In genomic region chr16:27906883-27907282, GRCh38 we compare ENCODE assay signal across 20 cellular contexts.
DNase-seq lines count a peak whose midpoint lies in the region; ATAC-seq, FAIRE-seq and TF ChIP-seq lines count a peak whose summit lies in the region.
"Had no signal": no experiment of that assay in that cellular context is flagged by ENCODE, and none has a peak within 500 bp of the region (broad histone marks: within the 10 kb centered on the region; RNA-seq: fewer than 3 reads in every experiment).

No MANE protein-coding gene starts in this region.

- no peak for TF ChIP-seq EP300 in GM12878 (IDR thresholded peaks at IDR 0.05; ENCODE audit: borderline replicate concordance in 1 of 2, control insufficient read depth in 1 of 2, low read depth in 2 of 2, low read length in 2 of 2)

- H2AK5ac ChIP-seq in IMR-90 (ENCODE audit: low read depth, low read length) (no peak overlapping the region), mesendoderm (ENCODE audit: low read length) (no peak overlapping the region)

- H3K4ac ChIP-seq in IMR-90 (ENCODE audit: low read depth, low read length) (no peak overlapping the region), mesendoderm (ENCODE audit: low read depth, low read length) (no peak overlapping the region)

- dilution Hi-C loops in IMR-90 (cut with HindIII; ENCODE audit: low sequenced_read_pairs, unreplicated experiment) = no loop called here

- POLR2A ChIA-PET in IMR-90 (lab: Charles Lee; ENCODE audit: unreplicated experiment) (no interaction called here), GM12878 (lab: Charles Lee) (no interaction called here)

- no peak for ATAC-seq in IMR-90 (ENCODE audit: low read depth)
- no peak for ATAC-seq in GM12878

- H3K79me2 ChIP-seq in GM12878 (ENCODE audit: control insufficient read depth, insufficient read depth, low read length) = no peaks in the 10 kb centered on the region
- no peaks in the 10 kb centered on the region for H3K79me2 ChIP-seq in mesendoderm (ENCODE audit: control insufficient read depth, insufficient read depth, low read length)

- no peak overlapping the region for H4K8ac ChIP-seq in IMR-90 (ENCODE audit: low read depth in 2 of 2, low read length in 2 of 2)
- H4K8ac ChIP-seq in mesendoderm (ENCODE audit: low read depth, low read length) = no peak overlapping the region

- TF ChIP-seq POLR2A in IMR-90 (IDR thresholded peaks at IDR 0.05; ENCODE audit: low read depth, low read length) = no peak
- TF ChIP-seq POLR2A in GM12878 (IDR thresholded peaks at IDR 0.05; ENCODE audit: low read depth, low read length) = no peak
- TF ChIP-seq POLR2A in thyroid gland (IDR thresholded peaks at IDR 0.05) = no peak

- H4K5ac ChIP-seq in IMR-90 (ENCODE audit: low read depth, low read length) = no peak overlapping the region
- H4K5ac ChIP-seq in mesendoderm (ENCODE audit: low read length) = no peak overlapping the region

- H3K4me1 ChIP-seq in IMR-90 (ENCODE audit: control insufficient read depth, insufficient read depth, low read length) = no peaks in the 10 kb centered on the region
- no peaks in the 10 kb centered on the region for H3K4me1 ChIP-seq in GM12878 (ENCODE audit: control insufficient read depth, insufficient read depth, low read length)
- no peaks in the 10 kb centered on the region for H3K4me1 ChIP-seq in mesendoderm (ENCODE audit: control insufficient read depth, low read depth, low read length)
- H3K4me1 ChIP-seq in thyroid gland = no peaks in the 10 kb centered on the region
- H3K4me1 ChIP-seq: BE2C had no signal

- no peak overlapping the region for H3K4me3 ChIP-seq in IMR-90 (ENCODE audit: insufficient read depth, low read depth, low read length)
- H3K4me3 ChIP-seq in GM12878 = no peak overlapping the region
- H3K4me3 ChIP-seq in mesendoderm (ENCODE audit: low read length) = no peak overlapping the region
- no peak overlapping the region for H3K4me3 ChIP-seq in thyroid gland (replicated peaks in 1 of 3)

- BruUV-seq in IMR-90 (replicated peaks; lab: Mats Ljungman, UMichigan) (no TSS peak), GM12878 (replicated peaks; lab: Mats Ljungman, UMichigan) (no TSS peak)

- H3K36me3 ChIP-seq in IMR-90 (ENCODE audit: control insufficient read depth, insufficient read depth, low read length) (no peaks in the 10 kb centered on the region), GM12878 (ENCODE audit: control insufficient read depth in 2 of 2, insufficient read depth in 2 of 2, low read length in 1 of 2) (no peaks in the 10 kb centered on the region), mesendoderm (ENCODE audit: control insufficient read depth, insufficient read depth, low read length) (no peaks in the 10 kb centered on the region), thyroid gland (no peaks in the 10 kb centered on the region)
- H3K36me3 ChIP-seq: BE2C had no signal

- H3K27ac ChIP-seq in IMR-90 (ENCODE audit: insufficient read depth, low read length) (no peak overlapping the region), GM12878 (ENCODE audit: control insufficient read depth, insufficient read depth) (no peak overlapping the region), mesendoderm (ENCODE audit: low read depth, low read length) (no peak overlapping the region), thyroid gland (no peak overlapping the region)
- H3K27ac ChIP-seq: 22Rv1, HL-60 had no signal

- H3K14ac ChIP-seq in IMR-90 (replicated peaks; ENCODE audit: low read depth, low read length) = no peak overlapping the region

- H2BK15ac ChIP-seq in IMR-90 (ENCODE audit: low read depth, low read length) = no peak overlapping the region
- H2BK15ac ChIP-seq in mesendoderm (replicated peaks; ENCODE audit: low read depth) = no peak overlapping the region

- H2AK9ac ChIP-seq in IMR-90 (replicated peaks; ENCODE audit: low read depth, low read length, poor library complexity) = no peak overlapping the region

- H3K18ac ChIP-seq in IMR-90 (ENCODE audit: low read depth, low read length) (no peak overlapping the region), mesendoderm (ENCODE audit: low read length) (no peak overlapping the region)

- H3K27ac Mint-ChIP-seq in T-helper 2 cell treated with Interferon-gamma antibody and Interleukin-4, amounts not matched to agents 5 μg/mL and 100 μg/mL, for 36 hours = no peak overlapping the region
- H3K27ac Mint-ChIP-seq: CD4-positive, CD25-positive, alpha-beta regulatory T cell had no signal

- no peaks in the 10 kb centered on the region for H3K36me3 Mint-ChIP-seq in T-helper 2 cell treated with Interferon-gamma antibody and Interleukin-4, amounts not matched to agents 5 μg/mL and 100 μg/mL, for 36 hours (ENCODE audit: low read depth)
- H3K36me3 Mint-ChIP-seq: CD4-positive, CD25-positive, alpha-beta regulatory T cell had no signal

- H3K56ac ChIP-seq in IMR-90 (ENCODE audit: extremely low read depth, insufficient read depth, low read length) = no peak overlapping the region
- H3K56ac ChIP-seq in mesendoderm (ENCODE audit: low read length) = no peak overlapping the region

- DNase-seq in DMS 273 (lab: John Stamatoyannopoulos, UW; ENCODE audit: unreplicated experiment) (peak; percentile 30), DMS 273 treated with DMSO at 0.1 percent for 48 hours (lab: John Stamatoyannopoulos, UW) (no peak), IMR-90 (no peak), GM12878 (ENCODE audit: low read depth, low spot score) (no peak), mesendoderm (peak; percentile 8), thyroid gland (no peak)
- no peak for DNase-seq in activated CD8-positive, alpha-beta memory T cell treated with anti-CD3 and anti-CD28 coated beads for 24 hours
- no peak for DNase-seq in T-helper 2 cell treated with Interferon-gamma antibody and Interleukin-4, amounts not matched to agents 5 μg/mL and 100 μg/mL, for 36 hours (ENCODE audit: low spot score)
- DNase-seq: BE2C; CD4-positive, CD25-positive, alpha-beta regulatory T cell; COR-L47; GOT3; NCI-H1417; NCI-H187; NCI-H345; NCI-H526 had no signal

- H4K20me1 ChIP-seq in IMR-90 (ENCODE audit: insufficient read depth, low read length) = no peaks in the 10 kb centered on the region
- no peaks in the 10 kb centered on the region for H4K20me1 ChIP-seq in GM12878 (ENCODE audit: control insufficient read depth, insufficient read depth)

- H3K9ac ChIP-seq in IMR-90 (ENCODE audit: low read depth, low read length) (no peak overlapping the region), GM12878 (ENCODE audit: control insufficient read depth, insufficient read depth, low read length) (no peak overlapping the region), mesendoderm (ENCODE audit: low read length) (no peak overlapping the region)

- H3K27me3 ChIP-seq in IMR-90 (ENCODE audit: control insufficient read depth, insufficient read depth, low read length) (peaks cover 5% of the 10 kb centered on the region), GM12878 (replicated peaks in 1 of 2; ENCODE audit: control insufficient read depth in 2 of 2, insufficient read depth in 2 of 2, low read length in 1 of 2) (no peaks in the 10 kb centered on the region; a peak in 1 of 4 replicates), mesendoderm (ENCODE audit: insufficient read depth, low read length, poor library complexity) (no peaks in the 10 kb centered on the region), thyroid gland (no peaks in the 10 kb centered on the region)

- no peak overlapping the region for H2BK5ac ChIP-seq in IMR-90 (ENCODE audit: low read depth, low read length, poor library complexity, severe bottlenecking)
- H2BK5ac ChIP-seq in mesendoderm (ENCODE audit: low read length) = no peak overlapping the region

- intact Hi-C loops in IMR-90 (cut with micrococcal nuclease) = no loop called here
- intact Hi-C loops in GM12878 (cut with micrococcal nuclease; ENCODE audit: unreplicated experiment) = no loop called here
- intact Hi-C loops in thyroid gland (cut with DNase I) = no loop called here

- H3K4me1 Mint-ChIP-seq in T-helper 2 cell treated with Interferon-gamma antibody and Interleukin-4, amounts not matched to agents 5 μg/mL and 100 μg/mL, for 36 hours (ENCODE audit: low read depth) = no peaks in the 10 kb centered on the region
- H3K4me1 Mint-ChIP-seq: CD4-positive, CD25-positive, alpha-beta regulatory T cell had no signal

- H3K9me3 ChIP-seq in IMR-90 (ENCODE audit: control insufficient read depth, insufficient read depth, low read length) (no peaks in the 10 kb centered on the region), GM12878 (replicated peaks; ENCODE audit: control insufficient read depth, insufficient read depth, low read length) (no peaks in the 10 kb centered on the region), thyroid gland (no peaks in the 10 kb centered on the region)
- H3K9me3 ChIP-seq: BE2C had no signal

- in situ Hi-C loops in IMR-90 (cut with MboI; ENCODE audit: low sequenced_read_pairs) = no loop called here
- in situ Hi-C loops in GM12878 (cut with MboI) = no loop called here

- H2BK20ac ChIP-seq in IMR-90 (ENCODE audit: low read depth, low read length) = no peak overlapping the region

- H4K91ac ChIP-seq in IMR-90 (ENCODE audit: insufficient read depth, low read depth, low read length) = no peak overlapping the region

- H3K4me2 ChIP-seq in IMR-90 (ENCODE audit: low read depth, low read length) (no peak overlapping the region), GM12878 (ENCODE audit: control insufficient read depth, insufficient read depth) (no peak overlapping the region), mesendoderm (ENCODE audit: low read length) (no peak overlapping the region)

- no peaks in the 10 kb centered on the region for H3K9me1 ChIP-seq in IMR-90 (ENCODE audit: insufficient read depth, low read length)

- RAD21 ChIA-PET in GM12878 (lab: Charles Lee; ENCODE audit: unreplicated experiment) = no interaction called here

- H2BK120ac ChIP-seq in IMR-90 (ENCODE audit: low read depth, low read length) (no peak overlapping the region), mesendoderm (ENCODE audit: low read depth, low read length) (no peak overlapping the region)

- no peak for TF ChIP-seq RAD21 in IMR-90 (IDR thresholded peaks at IDR 0.05; ENCODE audit: low read length)
- no peak for TF ChIP-seq RAD21 in GM12878 (IDR thresholded peaks at IDR 0.05; ENCODE audit: insufficient read depth, low read depth, low read length)

- H3K23ac ChIP-seq in IMR-90 (ENCODE audit: low read depth, low read length) (no peak overlapping the region), mesendoderm (ENCODE audit: low read length) (no peak overlapping the region)

- CTCF ChIA-PET in IMR-90 (lab: Yijun Ruan, JAX) = interaction anchor here (0.6 kb wide), 1 partner anchor 714 kb away, joined by 3 read pairs; no protein-coding TSS in a partner anchor
- CTCF ChIA-PET in GM12878 (lab: Yijun Ruan, JAX) = interaction anchor here (0.8 to 1.4 kb wide), 2 partner anchors 35 to 66 kb away, joined by 3 read pairs; no protein-coding TSS in a partner anchor

- H3K79me1 ChIP-seq in IMR-90 (ENCODE audit: low read depth in 1 of 2, low read length in 2 of 2) (no peaks in the 10 kb centered on the region), mesendoderm (ENCODE audit: low read length) (no peaks in the 10 kb centered on the region)

- SMC1A ChIA-PET in GM12878 (lab: Charles Lee; ENCODE audit: uncharacterized antibody, unreplicated experiment) = no interaction called here

- H3K27me3 Mint-ChIP-seq in T-helper 2 cell treated with Interferon-gamma antibody and Interleukin-4, amounts not matched to agents 5 μg/mL and 100 μg/mL, for 36 hours (ENCODE audit: low read depth) = peaks cover 2% of the 10 kb centered on the region

- no peak overlapping the region for H3K4me3 Mint-ChIP-seq in T-helper 2 cell treated with Interferon-gamma antibody and Interleukin-4, amounts not matched to agents 5 μg/mL and 100 μg/mL, for 36 hours
- H3K4me3 Mint-ChIP-seq: CD4-positive, CD25-positive, alpha-beta regulatory T cell had no signal

- H2AFZ ChIP-seq in IMR-90 (replicated peaks; ENCODE audit: low read length, poor library complexity) (no peak overlapping the region), GM12878 (ENCODE audit: control insufficient read depth, low read depth, low read length) (no peak overlapping the region)

- no peak for TF ChIP-seq CTCF in IMR-90 (conservative IDR thresholded peaks at IDR 0.05; ENCODE audit: low read depth, low read length)
- TF ChIP-seq CTCF in GM12878 (IDR thresholded peaks at IDR 0.05 in 2 of 3, conservative IDR thresholded peaks at IDR 0.05 in 1 of 3; ENCODE audit: control insufficient read depth in 2 of 3, extremely low read depth in 1 of 3, insufficient read depth in 1 of 3, low read depth in 3 of 3, low read length in 3 of 3) = no peak
- TF ChIP-seq CTCF in thyroid gland (IDR thresholded peaks at IDR 0.05) = no peak

- no CpG with 5 or more reads among the region's 3 CpGs for WGBS in IMR-90 (ENCODE audit: extremely low coverage in 2 of 2, insufficient read length in 1 of 2), 2 experiments
- 51% methylated on average over 3 of the region's 3 CpGs for WGBS in GM12878 (ENCODE audit: insufficient coverage, insufficient replicate concordance, low lambda C conversion rate, missing lambda C conversion rate)
- no CpG with 5 or more reads among the region's 3 CpGs for WGBS in mesendoderm (ENCODE audit: extremely low coverage, insufficient coverage, low lambda C conversion rate)
- 69 to 86% methylated on average over 3 of the region's 3 CpGs for WGBS in thyroid gland, 2 donors

- no peaks in the 10 kb centered on the region for H3K9me3 Mint-ChIP-seq in T-helper 2 cell treated with Interferon-gamma antibody and Interleukin-4, amounts not matched to agents 5 μg/mL and 100 μg/mL, for 36 hours

- FAIRE-seq in GM12878 (lab: Jason Lieb, UNC) = no peak
- FAIRE-seq: GM12891, HTR-8/SVneo had no signal

Comparison
In these comparisons a context has a peak if more than half of its experiments do, and no peak if none do; other contexts are left out.
1. DNase-seq: peak in DMS 273 (single experiment) and mesendoderm (single experiment); none in DMS 273 treated with DMSO at 0.1 percent for 48 hours (single experiment), IMR-90 (single experiment), GM12878 (single experiment), activated CD8-positive, alpha-beta memory T cell treated with anti-CD3 and anti-CD28 coated beads for 24 hours (single experiment), T-helper 2 cell treated with Interferon-gamma antibody and Interleukin-4, amounts not matched to agents 5 μg/mL and 100 μg/mL, for 36 hours (single experiment) and thyroid gland (0 of 2).